1 cellular context compared by ENCODE assay signal in the genomic region with DNA sequence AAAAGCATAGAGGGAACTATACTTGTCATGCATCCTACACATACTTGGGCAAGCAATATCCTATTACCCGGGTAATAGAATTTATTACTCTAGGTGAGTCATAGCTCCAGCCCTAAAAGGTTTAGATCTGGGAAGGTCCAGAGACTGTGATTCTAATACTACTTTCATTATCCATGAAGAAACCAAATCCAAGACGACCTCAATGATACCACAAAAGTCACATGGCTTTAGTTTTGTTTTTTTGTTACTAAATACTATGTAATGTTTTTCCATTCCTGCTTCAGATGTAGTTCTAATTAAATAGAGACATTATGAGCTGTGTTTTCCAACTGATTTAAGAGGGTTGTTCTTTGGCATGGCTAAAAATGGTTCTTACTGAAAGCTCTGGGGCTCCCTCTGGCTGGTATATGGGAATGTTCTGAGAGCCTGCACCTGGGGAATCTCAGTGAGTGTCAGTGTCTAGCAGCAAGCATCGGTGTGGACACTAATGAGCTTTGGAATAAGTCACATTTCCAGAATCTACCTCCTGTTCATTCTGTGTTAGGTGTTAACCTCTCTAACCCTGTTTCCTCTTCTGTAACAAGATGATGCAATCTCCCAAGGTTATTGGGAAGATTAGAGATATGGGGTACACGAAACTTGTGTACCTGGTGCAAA.
TF ChIP-seq lines count a peak whose summit lies in the region.

No MANE protein-coding gene starts in this region.

TF ChIP-seq in HepG2, 621 proteins besides CTCF, POLR2A, EP300 and RAD21 (continued from another document and continues in another):
- TF ChIP-seq ZNF207 (IDR thresholded peaks at IDR 0.05; ENCODE audit: borderline replicate concordance) (no peak), ZNF235 (CRISPR knock-in tag; IDR thresholded peaks at IDR 0.05; ENCODE audit: borderline replicate concordance) (no peak), HOXA5 (CRISPR knock-in tag; IDR thresholded peaks at IDR 0.05) (no peak), PTBP1 (IDR thresholded peaks at IDR 0.05; ENCODE audit: low read depth, low read length, poor library complexity, severe bottlenecking) (no peak), FOXP1 (IDR thresholded peaks at IDR 0.05) (no peak), FOXP1 (CRISPR knock-in tag; IDR thresholded peaks at IDR 0.05) (peak; percentile 72), BRCA1 (CRISPR knock-in tag; IDR thresholded peaks at IDR 0.05) (no peak), ZNF234 (CRISPR knock-in tag; conservative IDR thresholded peaks at IDR 0.05) (no peak), TSC22D2 (CRISPR knock-in tag; IDR thresholded peaks at IDR 0.05; ENCODE audit: borderline replicate concordance) (no peak), ZNF879 (CRISPR knock-in tag; IDR thresholded peaks at IDR 0.05) (no peak), RBM22 (optimal IDR thresholded peaks at IDR 0.05; ENCODE audit: low read length) (no peak), ZSCAN29 (CRISPR knock-in tag; conservative IDR thresholded peaks at IDR 0.05) (no peak), ZNF432 (CRISPR knock-in tag; IDR thresholded peaks at IDR 0.05; ENCODE audit: borderline replicate concordance) (no peak), RNF2 (conservative IDR thresholded peaks at IDR 0.05; ENCODE audit: low read depth) (no peak), ZNF678 (CRISPR knock-in tag; IDR thresholded peaks at IDR 0.05) (no peak), ZSCAN30 (CRISPR knock-in tag; IDR thresholded peaks at IDR 0.05) (no peak), KLF6 (CRISPR knock-in tag; IDR thresholded peaks at IDR 0.05) (no peak), FOXA3 (CRISPR knock-in tag; IDR thresholded peaks at IDR 0.05) (peak; percentile 83), PHF21A (CRISPR knock-in tag; IDR thresholded peaks at IDR 0.05) (peak; percentile 55), TCF12 (IDR thresholded peaks at IDR 0.05) (no peak), TCF12 (CRISPR knock-in tag; IDR thresholded peaks at IDR 0.05) (no peak), ZNF33A (CRISPR knock-in tag; IDR thresholded peaks at IDR 0.05; ENCODE audit: borderline replicate concordance) (0 out of 2 replicates have a peak, but pooled peaks have one; percentile 41), SAP130 (CRISPR knock-in tag; IDR thresholded peaks at IDR 0.05; ENCODE audit: low read depth) (peak; percentile 24; the same call in 1 of the 2 replicates), ATF7 (IDR thresholded peaks at IDR 0.05) (peak; percentile 72; the same call in 1 of the 2 replicates), ATF7 (CRISPR knock-in tag; IDR thresholded peaks at IDR 0.05) (no peak), ZNF550 (CRISPR knock-in tag; IDR thresholded peaks at IDR 0.05; ENCODE audit: borderline replicate concordance) (no peak), MEIS1 (CRISPR knock-in tag; IDR thresholded peaks at IDR 0.05; ENCODE audit: borderline replicate concordance) (no peak), ZNF570 (CRISPR knock-in tag; IDR thresholded peaks at IDR 0.05; ENCODE audit: borderline replicate concordance) (no peak), ZNF598 (CRISPR knock-in tag; IDR thresholded peaks at IDR 0.05; ENCODE audit: borderline replicate concordance) (no peak), MTA1 (CRISPR knock-in tag; IDR thresholded peaks at IDR 0.05; ENCODE audit: borderline replicate concordance) (no peak), ZNF292 (CRISPR knock-in tag; IDR thresholded peaks at IDR 0.05; ENCODE audit: borderline replicate concordance, low read depth) (no peak), RXRA (CRISPR knock-in tag; IDR thresholded peaks at IDR 0.05) (no peak)
- TF ChIP-seq, protein P1, sequence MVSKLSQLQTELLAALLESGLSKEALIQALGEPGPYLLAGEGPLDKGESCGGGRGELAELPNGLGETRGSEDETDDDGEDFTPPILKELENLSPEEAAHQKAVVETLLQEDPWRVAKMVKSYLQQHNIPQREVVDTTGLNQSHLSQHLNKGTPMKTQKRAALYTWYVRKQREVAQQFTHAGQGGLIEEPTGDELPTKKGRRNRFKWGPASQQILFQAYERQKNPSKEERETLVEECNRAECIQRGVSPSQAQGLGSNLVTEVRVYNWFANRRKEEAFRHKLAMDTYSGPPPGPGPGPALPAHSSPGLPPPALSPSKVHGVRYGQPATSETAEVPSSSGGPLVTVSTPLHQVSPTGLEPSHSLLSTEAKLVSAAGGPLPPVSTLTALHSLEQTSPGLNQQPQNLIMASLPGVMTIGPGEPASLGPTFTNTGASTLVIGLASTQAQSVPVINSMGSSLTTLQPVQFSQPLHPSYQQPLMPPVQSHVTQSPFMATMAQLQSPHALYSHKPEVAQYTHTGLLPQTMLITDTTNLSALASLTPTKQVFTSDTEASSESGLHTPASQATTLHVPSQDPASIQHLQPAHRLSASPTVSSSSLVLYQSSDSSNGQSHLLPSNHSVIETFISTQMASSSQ (IDR thresholded peaks at IDR 0.05; ENCODE audit: low read depth) = no peak
- TF ChIP-seq, protein P1 (CRISPR knock-in tag; IDR thresholded peaks at IDR 0.05; ENCODE audit: borderline replicate concordance) = no peak
- TF ChIP-seq, protein P2, sequence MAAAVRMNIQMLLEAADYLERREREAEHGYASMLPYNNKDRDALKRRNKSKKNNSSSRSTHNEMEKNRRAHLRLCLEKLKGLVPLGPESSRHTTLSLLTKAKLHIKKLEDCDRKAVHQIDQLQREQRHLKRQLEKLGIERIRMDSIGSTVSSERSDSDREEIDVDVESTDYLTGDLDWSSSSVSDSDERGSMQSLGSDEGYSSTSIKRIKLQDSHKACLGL (CRISPR knock-in tag; IDR thresholded peaks at IDR 0.05) = no peak
- TF ChIP-seq, protein P3, sequence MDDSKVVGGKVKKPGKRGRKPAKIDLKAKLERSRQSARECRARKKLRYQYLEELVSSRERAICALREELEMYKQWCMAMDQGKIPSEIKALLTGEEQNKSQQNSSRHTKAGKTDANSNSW (CRISPR knock-in tag; IDR thresholded peaks at IDR 0.05; ENCODE audit: borderline replicate concordance) = no peak
- TF ChIP-seq, protein P4, sequence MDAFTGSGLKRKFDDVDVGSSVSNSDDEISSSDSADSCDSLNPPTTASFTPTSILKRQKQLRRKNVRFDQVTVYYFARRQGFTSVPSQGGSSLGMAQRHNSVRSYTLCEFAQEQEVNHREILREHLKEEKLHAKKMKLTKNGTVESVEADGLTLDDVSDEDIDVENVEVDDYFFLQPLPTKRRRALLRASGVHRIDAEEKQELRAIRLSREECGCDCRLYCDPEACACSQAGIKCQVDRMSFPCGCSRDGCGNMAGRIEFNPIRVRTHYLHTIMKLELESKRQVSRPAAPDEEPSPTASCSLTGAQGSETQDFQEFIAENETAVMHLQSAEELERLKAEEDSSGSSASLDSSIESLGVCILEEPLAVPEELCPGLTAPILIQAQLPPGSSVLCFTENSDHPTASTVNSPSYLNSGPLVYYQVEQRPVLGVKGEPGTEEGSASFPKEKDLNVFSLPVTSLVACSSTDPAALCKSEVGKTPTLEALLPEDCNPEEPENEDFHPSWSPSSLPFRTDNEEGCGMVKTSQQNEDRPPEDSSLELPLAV (CRISPR knock-in tag; conservative IDR thresholded peaks at IDR 0.05; ENCODE audit: low read depth) = no peak
- TF ChIP-seq, protein P5, sequence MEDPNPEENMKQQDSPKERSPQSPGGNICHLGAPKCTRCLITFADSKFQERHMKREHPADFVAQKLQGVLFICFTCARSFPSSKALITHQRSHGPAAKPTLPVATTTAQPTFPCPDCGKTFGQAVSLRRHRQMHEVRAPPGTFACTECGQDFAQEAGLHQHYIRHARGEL (CRISPR knock-in tag; IDR thresholded peaks at IDR 0.05) = no peak
- TF ChIP-seq, protein P6, sequence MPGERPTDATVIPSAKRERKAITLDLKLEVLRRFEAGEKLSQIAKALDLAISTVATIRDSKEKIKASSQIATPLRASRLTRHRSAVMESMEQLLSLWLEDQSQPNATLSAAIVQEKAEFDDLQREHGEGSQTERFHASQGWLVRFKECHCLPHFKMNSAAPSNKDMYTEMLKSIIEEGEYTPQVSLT (CRISPR knock-in tag; IDR thresholded peaks at IDR 0.05; ENCODE audit: borderline replicate concordance, low read depth) = no peak
- TF ChIP-seq, protein P7, sequence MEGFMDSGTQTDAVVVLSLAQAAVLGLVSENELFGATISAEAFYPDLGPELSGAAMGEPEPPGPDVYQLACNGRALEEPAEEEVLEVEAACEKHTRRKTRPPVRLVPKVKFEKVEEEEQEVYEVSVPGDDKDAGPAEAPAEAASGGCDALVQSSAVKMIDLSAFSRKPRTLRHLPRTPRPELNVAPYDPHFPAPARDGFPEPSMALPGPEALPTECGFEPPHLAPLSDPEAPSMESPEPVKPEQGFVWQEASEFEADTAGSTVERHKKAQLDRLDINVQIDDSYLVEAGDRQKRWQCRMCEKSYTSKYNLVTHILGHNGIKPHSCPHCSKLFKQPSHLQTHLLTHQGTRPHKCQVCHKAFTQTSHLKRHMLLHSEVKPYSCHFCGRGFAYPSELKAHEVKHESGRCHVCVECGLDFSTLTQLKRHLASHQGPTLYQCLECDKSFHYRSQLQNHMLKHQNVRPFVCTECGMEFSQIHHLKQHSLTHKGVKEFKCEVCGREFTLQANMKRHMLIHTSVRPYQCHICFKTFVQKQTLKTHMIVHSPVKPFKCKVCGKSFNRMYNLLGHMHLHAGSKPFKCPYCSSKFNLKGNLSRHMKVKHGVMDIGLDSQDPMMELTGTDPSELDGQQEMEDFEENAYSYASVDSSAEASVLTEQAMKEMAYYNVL (CRISPR knock-in tag; IDR thresholded peaks at IDR 0.05; ENCODE audit: borderline replicate concordance) = no peak
- TF ChIP-seq, protein P8, sequence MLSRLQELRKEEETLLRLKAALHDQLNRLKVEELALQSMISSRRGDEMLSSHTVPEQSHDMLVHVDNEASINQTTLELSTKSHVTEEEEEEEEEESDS (CRISPR knock-in tag; IDR thresholded peaks at IDR 0.05; ENCODE audit: borderline replicate concordance) = no peak
- TF ChIP-seq, protein P9, sequence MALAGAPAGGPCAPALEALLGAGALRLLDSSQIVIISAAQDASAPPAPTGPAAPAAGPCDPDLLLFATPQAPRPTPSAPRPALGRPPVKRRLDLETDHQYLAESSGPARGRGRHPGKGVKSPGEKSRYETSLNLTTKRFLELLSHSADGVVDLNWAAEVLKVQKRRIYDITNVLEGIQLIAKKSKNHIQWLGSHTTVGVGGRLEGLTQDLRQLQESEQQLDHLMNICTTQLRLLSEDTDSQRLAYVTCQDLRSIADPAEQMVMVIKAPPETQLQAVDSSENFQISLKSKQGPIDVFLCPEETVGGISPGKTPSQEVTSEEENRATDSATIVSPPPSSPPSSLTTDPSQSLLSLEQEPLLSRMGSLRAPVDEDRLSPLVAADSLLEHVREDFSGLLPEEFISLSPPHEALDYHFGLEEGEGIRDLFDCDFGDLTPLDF (CRISPR knock-in tag; IDR thresholded peaks at IDR 0.05) = 0 out of 2 replicates have a peak, but pooled peaks have one; percentile 26
- TF ChIP-seq, protein P10, sequence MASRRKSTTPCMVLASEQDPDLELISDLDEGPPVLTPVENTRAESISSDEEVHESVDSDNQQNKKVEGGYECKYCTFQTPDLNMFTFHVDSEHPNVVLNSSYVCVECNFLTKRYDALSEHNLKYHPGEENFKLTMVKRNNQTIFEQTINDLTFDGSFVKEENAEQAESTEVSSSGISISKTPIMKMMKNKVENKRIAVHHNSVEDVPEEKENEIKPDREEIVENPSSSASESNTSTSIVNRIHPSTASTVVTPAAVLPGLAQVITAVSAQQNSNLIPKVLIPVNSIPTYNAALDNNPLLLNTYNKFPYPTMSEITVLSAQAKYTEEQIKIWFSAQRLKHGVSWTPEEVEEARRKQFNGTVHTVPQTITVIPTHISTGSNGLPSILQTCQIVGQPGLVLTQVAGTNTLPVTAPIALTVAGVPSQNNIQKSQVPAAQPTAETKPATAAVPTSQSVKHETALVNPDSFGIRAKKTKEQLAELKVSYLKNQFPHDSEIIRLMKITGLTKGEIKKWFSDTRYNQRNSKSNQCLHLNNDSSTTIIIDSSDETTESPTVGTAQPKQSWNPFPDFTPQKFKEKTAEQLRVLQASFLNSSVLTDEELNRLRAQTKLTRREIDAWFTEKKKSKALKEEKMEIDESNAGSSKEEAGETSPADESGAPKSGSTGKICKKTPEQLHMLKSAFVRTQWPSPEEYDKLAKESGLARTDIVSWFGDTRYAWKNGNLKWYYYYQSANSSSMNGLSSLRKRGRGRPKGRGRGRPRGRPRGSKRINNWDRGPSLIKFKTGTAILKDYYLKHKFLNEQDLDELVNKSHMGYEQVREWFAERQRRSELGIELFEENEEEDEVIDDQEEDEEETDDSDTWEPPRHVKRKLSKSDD (CRISPR knock-in tag; IDR thresholded peaks at IDR 0.05; ENCODE audit: low read depth) = no peak
- TF ChIP-seq, protein P11, sequence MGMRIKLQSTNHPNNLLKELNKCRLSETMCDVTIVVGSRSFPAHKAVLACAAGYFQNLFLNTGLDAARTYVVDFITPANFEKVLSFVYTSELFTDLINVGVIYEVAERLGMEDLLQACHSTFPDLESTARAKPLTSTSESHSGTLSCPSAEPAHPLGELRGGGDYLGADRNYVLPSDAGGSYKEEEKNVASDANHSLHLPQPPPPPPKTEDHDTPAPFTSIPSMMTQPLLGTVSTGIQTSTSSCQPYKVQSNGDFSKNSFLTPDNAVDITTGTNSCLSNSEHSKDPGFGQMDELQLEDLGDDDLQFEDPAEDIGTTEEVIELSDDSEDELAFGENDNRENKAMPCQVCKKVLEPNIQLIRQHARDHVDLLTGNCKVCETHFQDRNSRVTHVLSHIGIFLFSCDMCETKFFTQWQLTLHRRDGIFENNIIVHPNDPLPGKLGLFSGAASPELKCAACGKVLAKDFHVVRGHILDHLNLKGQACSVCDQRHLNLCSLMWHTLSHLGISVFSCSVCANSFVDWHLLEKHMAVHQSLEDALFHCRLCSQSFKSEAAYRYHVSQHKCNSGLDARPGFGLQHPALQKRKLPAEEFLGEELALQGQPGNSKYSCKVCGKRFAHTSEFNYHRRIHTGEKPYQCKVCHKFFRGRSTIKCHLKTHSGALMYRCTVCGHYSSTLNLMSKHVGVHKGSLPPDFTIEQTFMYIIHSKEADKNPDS (CRISPR knock-in tag; IDR thresholded peaks at IDR 0.05) = no peak
- TF ChIP-seq, protein P12, sequence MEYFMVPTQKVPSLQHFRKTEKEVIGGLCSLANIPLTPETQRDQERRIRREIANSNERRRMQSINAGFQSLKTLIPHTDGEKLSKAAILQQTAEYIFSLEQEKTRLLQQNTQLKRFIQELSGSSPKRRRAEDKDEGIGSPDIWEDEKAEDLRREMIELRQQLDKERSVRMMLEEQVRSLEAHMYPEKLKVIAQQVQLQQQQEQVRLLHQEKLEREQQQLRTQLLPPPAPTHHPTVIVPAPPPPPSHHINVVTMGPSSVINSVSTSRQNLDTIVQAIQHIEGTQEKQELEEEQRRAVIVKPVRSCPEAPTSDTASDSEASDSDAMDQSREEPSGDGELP (IDR thresholded peaks at IDR 0.05; ENCODE audit: borderline replicate concordance, low read depth) = no peak
